9 cellular contexts compared by ENCODE assay signal in genomic region chr9:73200694-73201432, GRCh38. TPM values are rescaled to one million over a fixed set of nuclear protein-coding genes. Genes with fewer than 3 reads are reported as not detected.
DNase-seq lines count a peak whose midpoint lies in the region; ATAC-seq and TF ChIP-seq lines count a peak whose summit lies in the region.
"Had no signal": no experiment of that assay in that cellular context is flagged by ENCODE, and none has a peak within 500 bp of the region (broad histone marks: within the 10 kb centered on the region; RNA-seq: fewer than 3 reads in every experiment).

No MANE protein-coding gene starts in this region.

- H3K9me3 ChIP-seq in NT2/D1 (ENCODE audit: insufficient read depth, low read length) (no peaks in the 10 kb centered on the region), osteoblast (ENCODE audit: low read depth, low read length) (no peaks in the 10 kb centered on the region)

- DNase-seq in G401 (ENCODE audit: low spot score) (peak; percentile 30), NT2/D1 (ENCODE audit: low read depth, low spot score) (peak; percentile 15), dermis microvascular lymphatic vessel endothelial cell (ENCODE audit: low read depth in 2 of 2) (peak; percentile 11 to 38), osteoblast (ENCODE audit: insufficient read length, low spot score, missing footprints) (no peak), germinal center (ENCODE audit: low spot score) (no peak), epidermal melanocyte (ENCODE audit: insufficient read length, low spot score) (no peak)

- peak; percentile 60 for TF ChIP-seq CTCF in osteoblast (IDR thresholded peaks at IDR 0.05; ENCODE audit: extremely low read depth, low read depth, low read length)

- no peak overlapping the region for H3K4me2 ChIP-seq in osteoblast (ENCODE audit: insufficient read depth, low read length)

- no peaks in the 10 kb centered on the region for H3K36me3 ChIP-seq in NT2/D1 (ENCODE audit: insufficient read depth, insufficient read length, low read length)
- no peaks in the 10 kb centered on the region for H3K36me3 ChIP-seq in osteoblast (ENCODE audit: insufficient read depth, low read length)

- H3K27me3 ChIP-seq in NT2/D1 (ENCODE audit: insufficient read depth, insufficient read length) (no peaks in the 10 kb centered on the region), osteoblast (ENCODE audit: insufficient read depth, low read length) (peaks cover 4% of the 10 kb centered on the region)

- ATAC-seq in HG02678 (IDR thresholded peaks at IDR 0.05; ENCODE audit: unreplicated experiment) (peak; percentile 58), HG03442 (IDR thresholded peaks at IDR 0.05; ENCODE audit: unreplicated experiment) (no peak)

- H3K79me2 ChIP-seq in osteoblast (ENCODE audit: insufficient read depth, low read length) = no peaks in the 10 kb centered on the region

- H3K4me3 ChIP-seq in NT2/D1 (ENCODE audit: insufficient read length, low read depth) = no peak overlapping the region
- no peak overlapping the region for H3K4me3 ChIP-seq in osteoblast (ENCODE audit: insufficient read depth, low read length)
- H3K4me3 ChIP-seq: lung had no signal

- no peak overlapping the region for H3K27ac ChIP-seq in osteoblast (ENCODE audit: low read depth, low read length)

- H2AFZ ChIP-seq in osteoblast (ENCODE audit: low read length) = no peak overlapping the region

- in situ Hi-C loops in G401 (cut with HindIII; ENCODE audit: low sequenced_read_pairs) = no loop called here

- H4K20me1 ChIP-seq in osteoblast (ENCODE audit: insufficient read depth, low read length) = no peaks in the 10 kb centered on the region

- no peak overlapping the region for H3K9ac ChIP-seq in NT2/D1 (ENCODE audit: insufficient read length, low read depth)

- H3K4me1 ChIP-seq in NT2/D1 (ENCODE audit: insufficient read depth, insufficient read length) = no peaks in the 10 kb centered on the region
- no peaks in the 10 kb centered on the region for H3K4me1 ChIP-seq in osteoblast (ENCODE audit: insufficient read depth, low read length)

RNA-seq across cellular contexts. Expression of gene ANXA1, which starts 49.2 kb away (rescaled TPM):
- 9.4 and 15.9 TPM in 2 replicates for total RNA-seq in G401 (2014; rRNA removed; shearing (Covaris generic))
- total RNA-seq in dermis microvascular lymphatic vessel endothelial cell = 541 and 583 TPM in 2 replicates
- total RNA-seq in osteoblast = 803 and 816 TPM in 2 replicates

Comparison
In these comparisons a context has a peak if more than half of its experiments do, and no peak if none do; other contexts are left out.
1. DNase-seq: peak in G401 (single experiment), NT2/D1 (single experiment) and dermis microvascular lymphatic vessel endothelial cell (2 of 2); none in osteoblast (single experiment), germinal center (single experiment) and epidermal melanocyte (single experiment).
2. RNA of gene ANXA1, which starts 49.2 kb away (total RNA-seq): 803 to 816 TPM in osteoblast and 541 to 583 TPM in dermis microvascular lymphatic vessel endothelial cell; 9.4 to 15.9 TPM in G401; every median in the first group is over 10 times any median in the second.